1 cellular context compared by ENCODE assay signal in the genomic region with DNA sequence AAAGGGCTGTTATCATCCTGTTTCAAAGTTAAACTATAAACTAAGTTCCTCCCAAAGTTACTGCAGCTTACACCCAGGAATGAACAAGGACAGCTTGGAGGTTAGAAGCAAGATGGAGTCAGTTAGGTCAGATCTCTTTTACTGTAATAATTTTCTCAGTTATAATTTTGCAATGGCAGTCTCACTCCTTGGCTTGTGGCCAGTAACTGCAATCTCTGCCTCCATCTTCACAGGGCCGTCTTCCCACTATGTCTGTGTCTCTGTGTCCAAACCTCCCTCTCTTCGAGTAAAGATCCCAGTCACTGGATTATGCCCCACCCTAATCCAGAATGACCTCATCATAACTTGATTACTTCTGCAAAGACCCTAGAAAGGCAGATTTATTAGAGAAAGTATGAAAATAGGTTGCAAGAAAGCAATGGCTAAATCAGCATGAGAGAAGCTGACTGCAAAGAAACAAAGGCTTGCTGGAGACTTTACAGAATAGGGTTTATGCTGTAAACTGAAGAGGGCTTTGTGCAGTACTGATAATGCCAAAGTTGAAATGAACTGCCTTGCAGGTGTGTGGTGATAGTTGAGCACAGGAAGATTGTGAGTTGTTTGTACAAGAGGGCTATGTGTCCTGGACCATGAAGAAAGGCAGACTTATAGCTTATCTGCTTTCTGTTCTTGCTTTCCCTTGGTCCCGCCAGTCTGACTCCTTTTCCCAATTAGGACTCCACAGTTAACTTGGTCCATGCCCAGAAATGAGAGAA.
TF ChIP-seq lines count a peak whose summit lies in the region.

No MANE protein-coding gene starts in this region.

TF ChIP-seq in K562, 482 proteins besides CTCF, POLR2A, EP300 and RAD21 (continued from another document and continues in another):
- TF ChIP-seq RCOR1 (IDR thresholded peaks at IDR 0.05; ENCODE audit: borderline replicate concordance in 1 of 2, low read depth in 2 of 2, low read length in 2 of 2) (peak in 1 of 2 experiments; percentile 48; a peak in 1 of 4 replicates), ZNF3 (CRISPR knock-in tag; IDR thresholded peaks at IDR 0.05) (no peak), ATF1 (CRISPR knock-in tag; IDR thresholded peaks at IDR 0.05) (no peak), ATF1 (tag; IDR thresholded peaks at IDR 0.05) (0 out of 2 replicates have a peak, but pooled peaks have one; percentile 38), MAFK (IDR thresholded peaks at IDR 0.05; ENCODE audit: low read length) (no peak), ZSCAN32 (CRISPR knock-in tag; IDR thresholded peaks at IDR 0.05) (no peak), POLR2AphosphoS5 (IDR thresholded peaks at IDR 0.05; ENCODE audit: control insufficient read depth, insufficient read depth, low read depth, low read length) (no peak), ETV1 (tag; conservative IDR thresholded peaks at IDR 0.05; ENCODE audit: low read depth) (peak; percentile 57), ZNF551 (CRISPR knock-in tag; IDR thresholded peaks at IDR 0.05) (no peak), CBX3 (IDR thresholded peaks at IDR 0.05; ENCODE audit: borderline replicate concordance in 1 of 2, low read length in 2 of 2) (no peak), NR2C2 (CRISPR knock-in tag; IDR thresholded peaks at IDR 0.05) (no peak), NR2C2 (tag; IDR thresholded peaks at IDR 0.05) (0 out of 2 replicates have a peak, but pooled peaks have one; percentile 44), HNRNPH1 (optimal IDR thresholded peaks at IDR 0.05; ENCODE audit: low read depth, low read length) (no peak), ZNF384 (IDR thresholded peaks at IDR 0.05; ENCODE audit: low read depth, low read length) (no peak), SMARCB1 (IDR thresholded peaks at IDR 0.05; ENCODE audit: insufficient read length, low read depth) (no peak), CHCHD3 (CRISPR knock-in tag; IDR thresholded peaks at IDR 0.05) (no peak), RBM15 (IDR thresholded peaks at IDR 0.05; ENCODE audit: insufficient read depth, low read length) (no peak), ZNF79 (CRISPR knock-in tag; IDR thresholded peaks at IDR 0.05; ENCODE audit: low read depth) (peak; percentile 74)
- TF ChIP-seq, protein P1, sequence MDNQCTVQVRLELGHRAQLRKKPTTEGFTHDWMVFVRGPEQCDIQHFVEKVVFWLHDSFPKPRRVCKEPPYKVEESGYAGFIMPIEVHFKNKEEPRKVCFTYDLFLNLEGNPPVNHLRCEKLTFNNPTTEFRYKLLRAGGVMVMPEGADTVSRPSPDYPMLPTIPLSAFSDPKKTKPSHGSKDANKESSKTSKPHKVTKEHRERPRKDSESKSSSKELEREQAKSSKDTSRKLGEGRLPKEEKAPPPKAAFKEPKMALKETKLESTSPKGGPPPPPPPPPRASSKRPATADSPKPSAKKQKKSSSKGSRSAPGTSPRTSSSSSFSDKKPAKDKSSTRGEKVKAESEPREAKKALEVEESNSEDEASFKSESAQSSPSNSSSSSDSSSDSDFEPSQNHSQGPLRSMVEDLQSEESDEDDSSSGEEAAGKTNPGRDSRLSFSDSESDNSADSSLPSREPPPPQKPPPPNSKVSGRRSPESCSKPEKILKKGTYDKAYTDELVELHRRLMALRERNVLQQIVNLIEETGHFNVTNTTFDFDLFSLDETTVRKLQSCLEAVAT (IDR thresholded peaks at IDR 0.05), result 0 out of 4 replicates have a peak, but pooled peaks of 1 of the 2 experiments have one; percentile 6
- TF ChIP-seq, protein P2, sequence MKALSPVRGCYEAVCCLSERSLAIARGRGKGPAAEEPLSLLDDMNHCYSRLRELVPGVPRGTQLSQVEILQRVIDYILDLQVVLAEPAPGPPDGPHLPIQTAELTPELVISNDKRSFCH (CRISPR knock-in tag; IDR thresholded peaks at IDR 0.05), result no peak; the same call in 1 of the 2 replicates
- TF ChIP-seq, protein P2 (tag; IDR thresholded peaks at IDR 0.05), result peak; percentile 83
- TF ChIP-seq, protein P3, sequence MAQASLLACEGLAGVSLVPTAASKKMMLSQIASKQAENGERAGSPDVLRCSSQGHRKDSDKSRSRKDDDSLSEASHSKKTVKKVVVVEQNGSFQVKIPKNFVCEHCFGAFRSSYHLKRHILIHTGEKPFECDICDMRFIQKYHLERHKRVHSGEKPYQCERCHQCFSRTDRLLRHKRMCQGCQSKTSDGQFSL (CRISPR knock-in tag; IDR thresholded peaks at IDR 0.05), result no peak
- TF ChIP-seq, protein P3 (tag; IDR thresholded peaks at IDR 0.05), result peak in 1 of 2 experiments; percentile 91; a peak in 2 of 4 replicates
- TF ChIP-seq, protein P4, sequence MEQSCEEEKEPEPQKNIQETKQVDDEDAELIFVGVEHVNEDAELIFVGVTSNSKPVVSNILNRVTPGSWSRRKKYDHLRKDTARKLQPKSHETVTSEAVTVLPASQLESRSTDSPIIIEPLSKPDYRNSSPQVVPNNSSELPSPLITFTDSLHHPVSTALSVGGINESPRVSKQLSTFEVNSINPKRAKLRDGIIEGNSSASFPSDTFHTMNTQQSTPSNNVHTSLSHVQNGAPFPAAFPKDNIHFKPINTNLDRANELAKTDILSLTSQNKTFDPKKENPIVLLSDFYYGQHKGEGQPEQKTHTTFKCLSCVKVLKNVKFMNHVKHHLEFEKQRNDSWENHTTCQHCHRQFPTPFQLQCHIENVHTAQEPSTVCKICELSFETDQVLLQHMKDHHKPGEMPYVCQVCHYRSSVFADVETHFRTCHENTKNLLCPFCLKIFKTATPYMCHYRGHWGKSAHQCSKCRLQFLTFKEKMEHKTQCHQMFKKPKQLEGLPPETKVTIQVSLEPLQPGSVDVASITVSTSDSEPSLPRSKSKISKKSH (CRISPR knock-in tag; IDR thresholded peaks at IDR 0.05), result no peak
- TF ChIP-seq, protein P5, sequence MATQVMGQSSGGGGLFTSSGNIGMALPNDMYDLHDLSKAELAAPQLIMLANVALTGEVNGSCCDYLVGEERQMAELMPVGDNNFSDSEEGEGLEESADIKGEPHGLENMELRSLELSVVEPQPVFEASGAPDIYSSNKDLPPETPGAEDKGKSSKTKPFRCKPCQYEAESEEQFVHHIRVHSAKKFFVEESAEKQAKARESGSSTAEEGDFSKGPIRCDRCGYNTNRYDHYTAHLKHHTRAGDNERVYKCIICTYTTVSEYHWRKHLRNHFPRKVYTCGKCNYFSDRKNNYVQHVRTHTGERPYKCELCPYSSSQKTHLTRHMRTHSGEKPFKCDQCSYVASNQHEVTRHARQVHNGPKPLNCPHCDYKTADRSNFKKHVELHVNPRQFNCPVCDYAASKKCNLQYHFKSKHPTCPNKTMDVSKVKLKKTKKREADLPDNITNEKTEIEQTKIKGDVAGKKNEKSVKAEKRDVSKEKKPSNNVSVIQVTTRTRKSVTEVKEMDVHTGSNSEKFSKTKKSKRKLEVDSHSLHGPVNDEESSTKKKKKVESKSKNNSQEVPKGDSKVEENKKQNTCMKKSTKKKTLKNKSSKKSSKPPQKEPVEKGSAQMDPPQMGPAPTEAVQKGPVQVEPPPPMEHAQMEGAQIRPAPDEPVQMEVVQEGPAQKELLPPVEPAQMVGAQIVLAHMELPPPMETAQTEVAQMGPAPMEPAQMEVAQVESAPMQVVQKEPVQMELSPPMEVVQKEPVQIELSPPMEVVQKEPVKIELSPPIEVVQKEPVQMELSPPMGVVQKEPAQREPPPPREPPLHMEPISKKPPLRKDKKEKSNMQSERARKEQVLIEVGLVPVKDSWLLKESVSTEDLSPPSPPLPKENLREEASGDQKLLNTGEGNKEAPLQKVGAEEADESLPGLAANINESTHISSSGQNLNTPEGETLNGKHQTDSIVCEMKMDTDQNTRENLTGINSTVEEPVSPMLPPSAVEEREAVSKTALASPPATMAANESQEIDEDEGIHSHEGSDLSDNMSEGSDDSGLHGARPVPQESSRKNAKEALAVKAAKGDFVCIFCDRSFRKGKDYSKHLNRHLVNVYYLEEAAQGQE (CRISPR knock-in tag; IDR thresholded peaks at IDR 0.05; ENCODE audit: low read depth), result no peak
- TF ChIP-seq, protein P6, sequence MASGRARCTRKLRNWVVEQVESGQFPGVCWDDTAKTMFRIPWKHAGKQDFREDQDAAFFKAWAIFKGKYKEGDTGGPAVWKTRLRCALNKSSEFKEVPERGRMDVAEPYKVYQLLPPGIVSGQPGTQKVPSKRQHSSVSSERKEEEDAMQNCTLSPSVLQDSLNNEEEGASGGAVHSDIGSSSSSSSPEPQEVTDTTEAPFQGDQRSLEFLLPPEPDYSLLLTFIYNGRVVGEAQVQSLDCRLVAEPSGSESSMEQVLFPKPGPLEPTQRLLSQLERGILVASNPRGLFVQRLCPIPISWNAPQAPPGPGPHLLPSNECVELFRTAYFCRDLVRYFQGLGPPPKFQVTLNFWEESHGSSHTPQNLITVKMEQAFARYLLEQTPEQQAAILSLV (tag; IDR thresholded peaks at IDR 0.05), result peak; percentile 80
- TF ChIP-seq, protein P7, sequence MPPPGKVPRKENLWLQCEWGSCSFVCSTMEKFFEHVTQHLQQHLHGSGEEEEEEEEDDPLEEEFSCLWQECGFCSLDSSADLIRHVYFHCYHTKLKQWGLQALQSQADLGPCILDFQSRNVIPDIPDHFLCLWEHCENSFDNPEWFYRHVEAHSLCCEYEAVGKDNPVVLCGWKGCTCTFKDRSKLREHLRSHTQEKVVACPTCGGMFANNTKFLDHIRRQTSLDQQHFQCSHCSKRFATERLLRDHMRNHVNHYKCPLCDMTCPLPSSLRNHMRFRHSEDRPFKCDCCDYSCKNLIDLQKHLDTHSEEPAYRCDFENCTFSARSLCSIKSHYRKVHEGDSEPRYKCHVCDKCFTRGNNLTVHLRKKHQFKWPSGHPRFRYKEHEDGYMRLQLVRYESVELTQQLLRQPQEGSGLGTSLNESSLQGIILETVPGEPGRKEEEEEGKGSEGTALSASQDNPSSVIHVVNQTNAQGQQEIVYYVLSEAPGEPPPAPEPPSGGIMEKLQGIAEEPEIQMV (tag; conservative IDR thresholded peaks at IDR 0.05; ENCODE audit: low read depth), result peak; percentile 89
- TF ChIP-seq, protein P8, sequence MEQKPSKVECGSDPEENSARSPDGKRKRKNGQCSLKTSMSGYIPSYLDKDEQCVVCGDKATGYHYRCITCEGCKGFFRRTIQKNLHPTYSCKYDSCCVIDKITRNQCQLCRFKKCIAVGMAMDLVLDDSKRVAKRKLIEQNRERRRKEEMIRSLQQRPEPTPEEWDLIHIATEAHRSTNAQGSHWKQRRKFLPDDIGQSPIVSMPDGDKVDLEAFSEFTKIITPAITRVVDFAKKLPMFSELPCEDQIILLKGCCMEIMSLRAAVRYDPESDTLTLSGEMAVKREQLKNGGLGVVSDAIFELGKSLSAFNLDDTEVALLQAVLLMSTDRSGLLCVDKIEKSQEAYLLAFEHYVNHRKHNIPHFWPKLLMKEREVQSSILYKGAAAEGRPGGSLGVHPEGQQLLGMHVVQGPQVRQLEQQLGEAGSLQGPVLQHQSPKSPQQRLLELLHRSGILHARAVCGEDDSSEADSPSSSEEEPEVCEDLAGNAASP (IDR thresholded peaks at IDR 0.05), result no peak
- TF ChIP-seq, protein P9, sequence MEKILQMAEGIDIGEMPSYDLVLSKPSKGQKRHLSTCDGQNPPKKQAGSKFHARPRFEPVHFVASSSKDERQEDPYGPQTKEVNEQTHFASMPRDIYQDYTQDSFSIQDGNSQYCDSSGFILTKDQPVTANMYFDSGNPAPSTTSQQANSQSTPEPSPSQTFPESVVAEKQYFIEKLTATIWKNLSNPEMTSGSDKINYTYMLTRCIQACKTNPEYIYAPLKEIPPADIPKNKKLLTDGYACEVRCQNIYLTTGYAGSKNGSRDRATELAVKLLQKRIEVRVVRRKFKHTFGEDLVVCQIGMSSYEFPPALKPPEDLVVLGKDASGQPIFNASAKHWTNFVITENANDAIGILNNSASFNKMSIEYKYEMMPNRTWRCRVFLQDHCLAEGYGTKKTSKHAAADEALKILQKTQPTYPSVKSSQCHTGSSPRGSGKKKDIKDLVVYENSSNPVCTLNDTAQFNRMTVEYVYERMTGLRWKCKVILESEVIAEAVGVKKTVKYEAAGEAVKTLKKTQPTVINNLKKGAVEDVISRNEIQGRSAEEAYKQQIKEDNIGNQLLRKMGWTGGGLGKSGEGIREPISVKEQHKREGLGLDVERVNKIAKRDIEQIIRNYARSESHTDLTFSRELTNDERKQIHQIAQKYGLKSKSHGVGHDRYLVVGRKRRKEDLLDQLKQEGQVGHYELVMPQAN (IDR thresholded peaks at IDR 0.05; ENCODE audit: borderline replicate concordance), result no peak
- TF ChIP-seq, protein P10, sequence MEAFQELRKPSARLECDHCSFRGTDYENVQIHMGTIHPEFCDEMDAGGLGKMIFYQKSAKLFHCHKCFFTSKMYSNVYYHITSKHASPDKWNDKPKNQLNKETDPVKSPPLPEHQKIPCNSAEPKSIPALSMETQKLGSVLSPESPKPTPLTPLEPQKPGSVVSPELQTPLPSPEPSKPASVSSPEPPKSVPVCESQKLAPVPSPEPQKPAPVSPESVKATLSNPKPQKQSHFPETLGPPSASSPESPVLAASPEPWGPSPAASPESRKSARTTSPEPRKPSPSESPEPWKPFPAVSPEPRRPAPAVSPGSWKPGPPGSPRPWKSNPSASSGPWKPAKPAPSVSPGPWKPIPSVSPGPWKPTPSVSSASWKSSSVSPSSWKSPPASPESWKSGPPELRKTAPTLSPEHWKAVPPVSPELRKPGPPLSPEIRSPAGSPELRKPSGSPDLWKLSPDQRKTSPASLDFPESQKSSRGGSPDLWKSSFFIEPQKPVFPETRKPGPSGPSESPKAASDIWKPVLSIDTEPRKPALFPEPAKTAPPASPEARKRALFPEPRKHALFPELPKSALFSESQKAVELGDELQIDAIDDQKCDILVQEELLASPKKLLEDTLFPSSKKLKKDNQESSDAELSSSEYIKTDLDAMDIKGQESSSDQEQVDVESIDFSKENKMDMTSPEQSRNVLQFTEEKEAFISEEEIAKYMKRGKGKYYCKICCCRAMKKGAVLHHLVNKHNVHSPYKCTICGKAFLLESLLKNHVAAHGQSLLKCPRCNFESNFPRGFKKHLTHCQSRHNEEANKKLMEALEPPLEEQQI (IDR thresholded peaks at IDR 0.05), result no peak
